8 cellular contexts compared by ENCODE assay signal in the genomic region with DNA sequence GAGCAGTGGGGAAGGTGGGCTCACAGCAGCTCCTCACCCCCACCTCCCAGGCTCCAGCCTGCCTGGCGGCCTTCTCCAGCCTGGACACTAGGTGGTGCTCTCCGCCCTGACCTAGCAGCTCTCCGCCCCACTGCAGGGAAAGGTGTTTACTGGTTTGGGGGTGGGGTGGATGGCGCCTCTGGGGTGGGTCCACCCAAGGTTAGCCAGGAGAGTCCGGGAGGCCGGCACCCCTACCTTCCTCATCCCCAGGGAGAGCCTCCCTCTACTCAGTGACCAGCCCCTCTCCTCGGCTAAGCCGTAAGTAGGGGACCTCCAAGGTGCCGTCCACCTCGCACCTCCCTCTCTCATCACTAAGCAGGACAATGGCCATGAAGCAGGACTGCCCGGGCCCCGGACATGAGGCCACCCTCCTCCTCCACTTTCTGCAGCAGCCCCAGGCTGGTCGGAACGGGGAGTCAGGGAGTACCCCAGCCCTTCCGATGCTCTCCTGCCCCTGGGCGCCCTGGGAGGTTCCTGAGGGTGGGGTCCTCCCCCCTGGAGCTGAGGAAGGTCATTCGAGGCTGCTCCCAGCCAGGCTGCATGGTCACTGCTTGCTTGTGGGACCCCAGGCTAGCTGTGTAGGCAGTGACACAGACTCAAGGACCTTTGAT.
DNase-seq lines count a peak whose midpoint lies in the region; ATAC-seq and TF ChIP-seq lines count a peak whose summit lies in the region.

No MANE protein-coding gene starts in this region.

- no peaks in the 10 kb centered on the region for H3K36me3 Mint-ChIP-seq in activated CD4-positive, alpha-beta T cell treated with anti-CD3 and anti-CD28 coated beads, Interleukin-2, amount 10 ng/mL, durations not matched to agents 24 days and 14 days (ENCODE audit: low read depth)

- H3K27ac Mint-ChIP-seq in activated CD4-positive, alpha-beta T cell treated with anti-CD3 and anti-CD28 coated beads, Interleukin-2, amount 10 ng/mL, durations not matched to agents 24 days and 14 days, result no peak overlapping the region

- ATAC-seq in right lobe of liver (peak; percentile 65 to 74 (median 69)), GM18519 (IDR thresholded peaks at IDR 0.05; ENCODE audit: low FRiP score, unreplicated experiment) (no peak)

- TF ChIP-seq CTCF in right lobe of liver (IDR thresholded peaks at IDR 0.05), result peak; percentile 58 to 75 (median 73)

- WGBS in right lobe of liver (ENCODE audit: insufficient coverage, low coverage, low lambda C conversion rate, missing lambda C conversion rate), result 0% methylated on average over 6 of the region's 17 CpGs

- no peaks in the 10 kb centered on the region for H3K27me3 Mint-ChIP-seq in activated CD4-positive, alpha-beta T cell treated with anti-CD3 and anti-CD28 coated beads, Interleukin-2, amount 10 ng/mL, durations not matched to agents 24 days and 14 days

- H3K27ac ChIP-seq in right lobe of liver, result no peak overlapping the region

- H3K4me3 Mint-ChIP-seq in activated CD4-positive, alpha-beta T cell treated with anti-CD3 and anti-CD28 coated beads, Interleukin-2, amount 10 ng/mL, durations not matched to agents 24 days and 14 days, result no peak overlapping the region

- H3K4me1 Mint-ChIP-seq in activated CD4-positive, alpha-beta T cell treated with anti-CD3 and anti-CD28 coated beads, Interleukin-2, amount 10 ng/mL, durations not matched to agents 24 days and 14 days, result no peaks in the 10 kb centered on the region

- intact Hi-C loops in activated CD4-positive, alpha-beta T cell treated with anti-CD3 and anti-CD28 coated beads, Interleukin-2, amount 10 ng/mL, durations not matched to agents 24 days and 14 days (cut with micrococcal nuclease), result loop anchor here (5.0 kb wide), 1 partner anchor 33 kb away; no protein-coding TSS in a partner anchor
- intact Hi-C loops in right lobe of liver (cut with DNase I), result loop anchor here (5.0 to 10.0 kb wide), 2 partner anchors 83 to 225 kb away; no protein-coding TSS in a partner anchor

- no peak overlapping the region for H3K4me3 ChIP-seq in right lobe of liver

- peaks cover 0 to 5% (median 2%) of the 10 kb centered on the region in 4 donors for H3K4me1 ChIP-seq in right lobe of liver

- H3K9me3 ChIP-seq in right lobe of liver, result no peaks in the 10 kb centered on the region

- H3K27me3 ChIP-seq in right lobe of liver, result no peaks in the 10 kb centered on the region

- no peaks in the 10 kb centered on the region for H3K36me3 ChIP-seq in right lobe of liver

- no peaks in the 10 kb centered on the region for H3K9me3 Mint-ChIP-seq in activated CD4-positive, alpha-beta T cell treated with anti-CD3 and anti-CD28 coated beads, Interleukin-2, amount 10 ng/mL, durations not matched to agents 24 days and 14 days

- DNase-seq in NCI-H1436 (lab: John Stamatoyannopoulos, UW) (peak; percentile 69), NCI-H1436 treated with DMSO at 0.1 percent for 48 hours (lab: John Stamatoyannopoulos, UW) (no peak), NCI-H1930 (lab: John Stamatoyannopoulos, UW) (peak; percentile 61 to 63), dermis blood vessel endothelial cell (peak; percentile 73), right lobe of liver (peak in 1 of 3 donors; percentile 62)
- peak; percentile 83 for DNase-seq in activated CD4-positive, alpha-beta T cell treated with anti-CD3 and anti-CD28 coated beads, Interleukin-2, amount 10 ng/mL, durations not matched to agents 24 days and 14 days
- peak; percentile 31 for DNase-seq in stimulated activated CD8-positive, alpha-beta memory T cell treated with anti-CD3 and anti-CD28 coated beads, Interleukin-12 subunit alpha, Interleukin-12 subunit beta, amount 100 ng/mL, for 1 hour (ENCODE audit: low read depth)

- no peak for TF ChIP-seq POLR2A in right lobe of liver (IDR thresholded peaks at IDR 0.05)
